ENCODE assay signal across 9 cellular contexts in genomic region chr2:117027646-117028045, GRCh38.
"Had no signal": no experiment of that assay in that cellular context is flagged by ENCODE, and none has a peak within 500 bp of the region (broad histone marks: within the 10 kb centered on the region; RNA-seq: fewer than 3 reads in every experiment).

No MANE protein-coding gene starts in this region.

- H3K4me2 ChIP-seq: GM23338 had no signal

- H3K4me1 ChIP-seq: HAP-1 had no signal

- H3K4me3 ChIP-seq: GM23248, GM23338, HAP-1 had no signal

- H3K4me3 Mint-ChIP-seq: GM23338, H9, HFFc6 had no signal

- H3K27ac ChIP-seq: GM23248 had no signal

- H3K9me3 Mint-ChIP-seq: GM23338 had no signal

- ATAC-seq: GM23338, HCT116 had no signal

- H3K9ac ChIP-seq: GM23248 had no signal

- H3K9me3 ChIP-seq: HAP-1 had no signal

- H2AFZ ChIP-seq: GM23248, GM23338 had no signal

- H3K4me1 Mint-ChIP-seq: GM23338 had no signal

- H3K27ac Mint-ChIP-seq: GM23338, H9, HFFc6 had no signal

- DNase-seq: GM23248, GOT3, H7, H9, HCEC 1CT, HFFc6 had no signal

- H3K36me3 ChIP-seq: HAP-1 had no signal
